ENCODE assay signal across 1 cellular context in genomic region chr11:350055-350722, GRCh38.
TF ChIP-seq lines count a peak whose summit lies in the region.

No MANE protein-coding gene starts in this region.

TF ChIP-seq in HepG2, 621 proteins besides CTCF, POLR2A, EP300 and RAD21:
- peak; percentile 55; the same call in 1 of the 2 replicates for TF ChIP-seq ZBTB38 (CRISPR knock-in tag; IDR thresholded peaks at IDR 0.05)
